In the genomic region with DNA sequence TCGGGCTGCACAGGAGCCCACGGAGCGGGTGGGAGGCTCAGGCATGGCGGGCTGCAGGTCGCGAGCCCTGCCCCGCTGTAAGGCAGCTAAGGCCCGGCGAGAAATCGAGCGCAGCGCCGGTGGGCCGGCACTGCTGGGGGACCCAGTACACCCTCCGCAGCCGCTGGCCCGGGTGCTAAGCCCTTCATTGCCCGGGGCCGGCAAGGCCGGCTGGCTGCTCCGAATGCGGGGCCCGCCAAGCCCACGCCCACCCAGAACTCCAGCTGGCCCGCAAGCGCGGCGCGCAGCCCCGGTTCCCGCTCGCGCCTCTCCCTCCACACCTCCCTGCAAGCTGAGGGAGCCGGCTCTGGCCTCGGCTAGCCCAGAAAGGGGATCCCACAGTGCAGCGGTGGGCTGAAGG, we compare ENCODE assay signal across 6 cellular contexts. TPM values are rescaled to one million over a fixed set of nuclear protein-coding genes. Genes with fewer than 3 reads are reported as not detected.
"Had no signal": no experiment of that assay in that cellular context is flagged by ENCODE, and none has a peak within 500 bp of the region (broad histone marks: within the 10 kb centered on the region; RNA-seq: fewer than 3 reads in every experiment).

No MANE protein-coding gene starts in this region.

RNA-seq across cellular contexts. Expression of a gene that starts 11.2 kb away (rescaled TPM):
- total RNA-seq: activated CD4-positive, alpha-beta memory T cell treated with anti-CD3 and anti-CD28 coated beads, Interleukin-2, amount 10 ng/mL, durations not matched to agents 7 days and 5 days; activated CD4-positive, alpha-beta T cell treated with anti-CD3 and anti-CD28 coated beads, Interleukin-2, amount 10 ng/mL, durations not matched to agents 24 days and 14 days; activated CD4-positive, alpha-beta T cell treated with anti-CD3 and anti-CD28 coated beads, Interleukin-2, amount 10 ng/mL, durations not matched to agents 7 days and 5 days; activated CD8-positive, alpha-beta T cell treated with anti-CD3 and anti-CD28 coated beads for 36 hours; activated CD8-positive, alpha-beta T cell treated with anti-CD3 and anti-CD28 coated beads, Interleukin-2, amount 10 ng/mL, durations not matched to agents 7 days and 5 days; T-helper 2 cell treated with Interferon-gamma antibody and Interleukin-4, amounts not matched to agents 100 ng/mL and 5 ng/mL, for 36 hours had no signal
